ENCODE assay signal across 9 cellular contexts in genomic region chr22:22167791-22168189, GRCh38.
DNase-seq lines count a peak whose midpoint lies in the region; ATAC-seq and TF ChIP-seq lines count a peak whose summit lies in the region.
"Had no signal": no experiment of that assay in that cellular context is flagged by ENCODE, and none has a peak within 500 bp of the region (broad histone marks: within the 10 kb centered on the region; RNA-seq: fewer than 3 reads in every experiment).

No MANE protein-coding gene starts in this region.

- peak overlapping the region; percentile 82 for H3K9ac ChIP-seq in BLaER1

- H3K36me3 ChIP-seq in BLaER1 (no peaks in the 10 kb centered on the region), Peyer's patch (no peaks in the 10 kb centered on the region), uterus (no peaks in the 10 kb centered on the region)
- H3K36me3 ChIP-seq: colonic mucosa had no signal

- TF ChIP-seq POLR2A in Peyer's patch (IDR thresholded peaks at IDR 0.05) (no peak), uterus (IDR thresholded peaks at IDR 0.05) (no peak)

- H3K4me3 ChIP-seq in BLaER1 (peak overlapping the region; percentile 63), Peyer's patch (peak overlapping the region in 3 of 4 donors; percentile 1 to 34 (median 11)), coronary artery (no peak overlapping the region), uterus (no peak overlapping the region)
- H3K4me3 ChIP-seq: colonic mucosa had no signal

- peaks cover 86% of the 10 kb centered on the region for H3K4me1 ChIP-seq in BLaER1
- H3K4me1 ChIP-seq in Peyer's patch = peaks cover 0 to 11% (median 4%) of the 10 kb centered on the region in 4 donors
- H3K4me1 ChIP-seq in uterus = no peaks in the 10 kb centered on the region
- H3K4me1 ChIP-seq: colonic mucosa had no signal

- intact Hi-C loops in uterus (cut with DNase I; ENCODE audit: low total_unique reads) = no loop called here

- H3K4me2 ChIP-seq in BLaER1 = peak overlapping the region; percentile 94

- peak; percentile 74 for ATAC-seq in GM18909 (IDR thresholded peaks at IDR 0.05; ENCODE audit: poor library complexity, unreplicated experiment)
- ATAC-seq in HG02981 (IDR thresholded peaks at IDR 0.05; ENCODE audit: unreplicated experiment) = peak; percentile 60

- no peaks in the 10 kb centered on the region for H3K27me3 ChIP-seq in BLaER1
- no peaks in the 10 kb centered on the region for H3K27me3 ChIP-seq in Peyer's patch
- no peaks in the 10 kb centered on the region for H3K27me3 ChIP-seq in uterus
- H3K27me3 ChIP-seq: colonic mucosa had no signal

- no peaks in the 10 kb centered on the region for H4K20me1 ChIP-seq in BLaER1

- no peaks in the 10 kb centered on the region for H3K9me3 ChIP-seq in BLaER1
- no peaks in the 10 kb centered on the region for H3K9me3 ChIP-seq in Peyer's patch
- no peaks in the 10 kb centered on the region for H3K9me3 ChIP-seq in uterus
- H3K9me3 ChIP-seq: colonic mucosa had no signal

- TF ChIP-seq CTCF in Peyer's patch (IDR thresholded peaks at IDR 0.05) (no peak), coronary artery (IDR thresholded peaks at IDR 0.05) (no peak), uterus (IDR thresholded peaks at IDR 0.05) (no peak)

- H3K27ac ChIP-seq in BLaER1 (peak overlapping the region; percentile 95), Peyer's patch (peak overlapping the region in 3 of 4 donors; percentile 9 to 72 (median 72)), coronary artery (no peak overlapping the region), uterus (no peak overlapping the region)
- H3K27ac ChIP-seq: colonic mucosa had no signal

- DNase-seq in Peyer's patch = peak in 2 of 3 donors; percentile 88
- no peak for DNase-seq in coronary artery (ENCODE audit: low spot score)
- DNase-seq in uterus = no peak
- no peak for DNase-seq in epidermal melanocyte (ENCODE audit: insufficient read length, low spot score)
- no peak for DNase-seq in anterior cingulate cortex (lab: John Stamatoyannopoulos, UW)
- DNase-seq: colonic mucosa had no signal

Comparison
In these comparisons a context has a peak if more than half of its experiments do, and no peak if none do; other contexts are left out.
1. H3K27ac ChIP-seq: peak in BLaER1 (single experiment) and Peyer's patch (3 of 4); none in coronary artery (0 of 2) and uterus (0 of 2).
2. H3K4me3 ChIP-seq: peak in BLaER1 (single experiment) and Peyer's patch (3 of 4); none in coronary artery (single experiment) and uterus (0 of 2).
3. DNase-seq: peak in Peyer's patch (2 of 3); none in coronary artery (single experiment), uterus (0 of 2), epidermal melanocyte (single experiment) and anterior cingulate cortex (0 of 58).